ENCODE assay signal across 22 cellular contexts in genomic region chr5:162299793-162300192, GRCh38.
DNase-seq lines count a peak whose midpoint lies in the region; ATAC-seq, FAIRE-seq and TF ChIP-seq lines count a peak whose summit lies in the region.
"Had no signal": no experiment of that assay in that cellular context is flagged by ENCODE, and none has a peak within 500 bp of the region (broad histone marks: within the 10 kb centered on the region; RNA-seq: fewer than 3 reads in every experiment).

No MANE protein-coding gene starts in this region.

- H3K79me1 ChIP-seq in H1 (ENCODE audit: low read depth, low read length) = no peaks in the 10 kb centered on the region
- no peaks in the 10 kb centered on the region for H3K79me1 ChIP-seq in neuronal stem cell (ENCODE audit: low read depth, low read length)

- ATAC-seq in upper lobe of right lung = no peak
- ATAC-seq: CD8-positive, alpha-beta T cell had no signal

- H2BK12ac ChIP-seq in H1 (ENCODE audit: low read depth, low read length) (0 out of 2 replicates have a peak overlapping the region, but pooled peaks have one; percentile 39), neuronal stem cell (ENCODE audit: low read length) (no peak overlapping the region)

- H3K23me2 ChIP-seq in H1 (ENCODE audit: low read depth, low read length) = no peaks in the 10 kb centered on the region

- no peak for DNase-seq in H1 (ENCODE audit: low read depth in 1 of 2, low spot score in 2 of 2)
- DNase-seq in neuronal stem cell (ENCODE audit: low spot score) = no peak
- peak; percentile 29 for DNase-seq in upper lobe of right lung
- DNase-seq in LoVo (ENCODE audit: low spot score) = no peak
- no peak for DNase-seq in stimulated activated CD4-positive, alpha-beta T cell treated with anti-CD3 and anti-CD28 coated beads, Interleukin-2, amount 100 ng/mL, for 48 hours
- DNase-seq in type B pancreatic cell (ENCODE audit: extremely low spot score, unreplicated experiment) = no peak
- DNase-seq: 8988T; ACHN; BE2C; C1 segment of cervical spinal cord; Caco-2; Calu3; CD4-positive, CD25-positive, alpha-beta regulatory T cell; CD8-positive, alpha-beta T cell; DMS79 treated with DMSO at 0.1 percent for 48 hours; GF-D8 had no signal

- H4K20me1 ChIP-seq in H1 (replicated peaks in 1 of 2; ENCODE audit: control insufficient read depth in 1 of 2, insufficient read depth in 2 of 2, low read length in 2 of 2) = no peaks in the 10 kb centered on the region
- H4K20me1 ChIP-seq: BLaER1 had no signal

- no CpG with 5 or more reads among the region's 2 CpGs for WGBS in H1 (ENCODE audit: extremely low coverage in 1 of 2, insufficient coverage in 1 of 2, insufficient read length in 1 of 2, insufficient replicate concordance in 2 of 2, low coverage in 1 of 2, low lambda C conversion rate in 2 of 2, missing lambda C conversion rate in 1 of 2), 2 experiments
- WGBS in neuronal stem cell (ENCODE audit: extremely low coverage in 2 of 2, insufficient read length in 2 of 2, insufficient replicate concordance in 1 of 2), 2 donors = no CpG with 5 or more reads among the region's 2 CpGs

- H3K14ac ChIP-seq in H1 (ENCODE audit: insufficient read length) = no peak overlapping the region
- H3K14ac ChIP-seq in neuronal stem cell (ENCODE audit: low read length) = peak overlapping the region; percentile 21

- intact Hi-C loops in upper lobe of right lung (cut with DNase I) = no loop called here

- H2BK5ac ChIP-seq in H1 (ENCODE audit: low read depth, low read length) = 0 out of 2 replicates have a peak overlapping the region, but pooled peaks have one; percentile 24
- H2BK5ac ChIP-seq in neuronal stem cell (ENCODE audit: low read length) = no peak overlapping the region

- no peak overlapping the region for H2BK20ac ChIP-seq in H1 (ENCODE audit: low read length)

- no peak overlapping the region for H3K27ac Mint-ChIP-seq in type B pancreatic cell
- H3K27ac Mint-ChIP-seq: CD14-positive monocyte; CD4-positive, CD25-positive, alpha-beta regulatory T cell; CD8-positive, alpha-beta T cell had no signal

- H3K9ac ChIP-seq in H1 (replicated peaks in 1 of 4; ENCODE audit: extremely low read depth in 1 of 4, low read depth in 3 of 4, low read length in 3 of 4) = no peak overlapping the region
- no peak overlapping the region for H3K9ac ChIP-seq in neuronal stem cell (ENCODE audit: low read depth, low read length, poor library complexity)
- H3K9ac ChIP-seq: BLaER1 had no signal

- no peak overlapping the region for H4K5ac ChIP-seq in H1 (ENCODE audit: insufficient read length, low read depth, low read length)

- H3K4me1 ChIP-seq in H1 (replicated peaks in 1 of 4; ENCODE audit: control insufficient read depth in 3 of 4, insufficient read depth in 4 of 4, low read length in 3 of 4) (no peaks in the 10 kb centered on the region), neuronal stem cell (ENCODE audit: control insufficient read depth in 2 of 2, insufficient read depth in 1 of 2, low read depth in 1 of 2, low read length in 2 of 2) (no peaks in the 10 kb centered on the region), upper lobe of right lung (no peaks in the 10 kb centered on the region)
- H3K4me1 ChIP-seq: BE2C, BLaER1, Caco-2 had no signal

- no peak overlapping the region for H3K27ac ChIP-seq in H1 (ENCODE audit: low read depth, low read length)
- no peak overlapping the region for H3K27ac ChIP-seq in neuronal stem cell (replicated peaks; ENCODE audit: low read length)
- H3K27ac ChIP-seq in upper lobe of right lung = no peak overlapping the region
- H3K27ac ChIP-seq: BLaER1 had no signal

- no peak for TF ChIP-seq RAD21 in H1 (IDR thresholded peaks at IDR 0.05 in 1 of 2, conservative IDR thresholded peaks at IDR 0.05 in 1 of 2; ENCODE audit: low read depth in 2 of 2, low read length in 2 of 2)

- no peaks in the 10 kb centered on the region for H3K9me3 ChIP-seq in H1 (ENCODE audit: insufficient read depth in 2 of 2, low read depth in 1 of 2, low read length in 1 of 2)
- H3K9me3 ChIP-seq in neuronal stem cell (replicated peaks in 1 of 2; ENCODE audit: control insufficient read depth in 2 of 2, insufficient read depth in 1 of 2, low read depth in 1 of 2, low read length in 2 of 2) = no peaks in the 10 kb centered on the region
- no peaks in the 10 kb centered on the region for H3K9me3 ChIP-seq in upper lobe of right lung
- H3K9me3 ChIP-seq: BE2C, Caco-2 had no signal

- CTCF ChIA-PET in H1 (lab: Charles Lee; ENCODE audit: partially characterized antibody) = no interaction called here

- H3K4me3 Mint-ChIP-seq in type B pancreatic cell = no peak overlapping the region
- H3K4me3 Mint-ChIP-seq: CD14-positive monocyte; CD4-positive, CD25-positive, alpha-beta regulatory T cell; CD8-positive, alpha-beta T cell had no signal

- no peak for FAIRE-seq in H1 (lab: Jason Lieb, UNC)
- FAIRE-seq: A204.1, D721Med, G401.6, GM12891 had no signal

- H3K23ac ChIP-seq in H1 (ENCODE audit: insufficient read length) (no peak overlapping the region), neuronal stem cell (ENCODE audit: low read depth, low read length, poor library complexity) (peak overlapping the region; percentile 46)

- H2AK5ac ChIP-seq in H1 (ENCODE audit: low read depth, low read length) (no peak overlapping the region), neuronal stem cell (ENCODE audit: low read depth, low read length) (no peak overlapping the region)

- H2BK15ac ChIP-seq in H1 (ENCODE audit: low read length) = no peak overlapping the region
- no peak overlapping the region for H2BK15ac ChIP-seq in neuronal stem cell (ENCODE audit: low read length)

- no peak overlapping the region for H3K4ac ChIP-seq in H1 (replicated peaks; ENCODE audit: insufficient read length, low read depth, low read length)
- no peak overlapping the region for H3K4ac ChIP-seq in neuronal stem cell (ENCODE audit: low read length)

- TF ChIP-seq CTCF in H1 (IDR thresholded peaks at IDR 0.05; ENCODE audit: control extremely low read depth in 1 of 3, insufficient read depth in 1 of 3, low read depth in 1 of 3, low read length in 3 of 3) (no peak), upper lobe of right lung (IDR thresholded peaks at IDR 0.05) (no peak), type B pancreatic cell (conservative IDR thresholded peaks at IDR 0.05) (no peak)

- H3K27me3 Mint-ChIP-seq in type B pancreatic cell = no peaks in the 10 kb centered on the region
- H3K27me3 Mint-ChIP-seq: CD4-positive, CD25-positive, alpha-beta regulatory T cell had no signal

- H4K91ac ChIP-seq in H1 (replicated peaks; ENCODE audit: insufficient read length, low read length) (no peak overlapping the region), neuronal stem cell (ENCODE audit: low read depth, low read length, poor library complexity) (no peak overlapping the region)

- no peaks in the 10 kb centered on the region for H3K79me2 ChIP-seq in H1 (ENCODE audit: control insufficient read depth in 1 of 2, insufficient read depth in 2 of 2, low read length in 2 of 2)

- H2AFZ ChIP-seq in H1 (ENCODE audit: low read length) (no peak overlapping the region), neuronal stem cell (ENCODE audit: low read length) (no peak overlapping the region)

- H3K27me3 ChIP-seq in H1 (replicated peaks in 1 of 4; ENCODE audit: control insufficient read depth in 3 of 4, extremely low read depth in 1 of 4, insufficient read depth in 3 of 4, low read length in 3 of 4) (no peaks in the 10 kb centered on the region), neuronal stem cell (ENCODE audit: control insufficient read depth in 3 of 3, insufficient read depth in 3 of 3, low read depth in 1 of 3, low read length in 3 of 3) (no peaks in the 10 kb centered on the region), upper lobe of right lung (no peaks in the 10 kb centered on the region)
- H3K27me3 ChIP-seq: BE2C, BLaER1 had no signal

- H3K18ac ChIP-seq in H1 (ENCODE audit: extremely low read depth, low read length) = no peak overlapping the region
- peak overlapping the region; percentile 33 for H3K18ac ChIP-seq in neuronal stem cell (ENCODE audit: low read length)

- H3K36me3 Mint-ChIP-seq in type B pancreatic cell = no peaks in the 10 kb centered on the region
- H3K36me3 Mint-ChIP-seq: CD14-positive monocyte; CD4-positive, CD25-positive, alpha-beta regulatory T cell; CD8-positive, alpha-beta T cell had no signal

- no peak overlapping the region for H3K56ac ChIP-seq in H1 (replicated peaks; ENCODE audit: insufficient read length, low read depth, low read length)

- peaks cover 0 to 2% (median 0%) of the 10 kb centered on the region in 4 experiments; a peak in 1 of 8 replicates for H3K36me3 ChIP-seq in H1 (ENCODE audit: control insufficient read depth in 2 of 4, insufficient read depth in 4 of 4, low read length in 3 of 4)
- no peaks in the 10 kb centered on the region for H3K36me3 ChIP-seq in neuronal stem cell (replicated peaks in 1 of 2; ENCODE audit: control insufficient read depth in 2 of 2, insufficient read depth in 2 of 2, low read length in 2 of 2)
- no peaks in the 10 kb centered on the region for H3K36me3 ChIP-seq in upper lobe of right lung
- H3K36me3 ChIP-seq: BE2C, BLaER1 had no signal

- no peak for TF ChIP-seq EP300 in H1 (IDR thresholded peaks at IDR 0.05; ENCODE audit: borderline replicate concordance in 1 of 2, low read depth in 2 of 2, low read length in 2 of 2)

- POLR2A ChIA-PET in H1 (lab: Charles Lee; ENCODE audit: partially characterized antibody) = no interaction called here

- no peak for TF ChIP-seq POLR2A in H1 (IDR thresholded peaks at IDR 0.05; ENCODE audit: control extremely low read depth in 1 of 2, low read depth in 2 of 2, low read length in 2 of 2)

- H3K4me3 ChIP-seq in H1 (ENCODE audit: extremely low read depth in 1 of 4, insufficient read depth in 2 of 4, low read depth in 3 of 4, low read length in 4 of 4) (no peak overlapping the region), neuronal stem cell (ENCODE audit: low read length in 2 of 2) (no peak overlapping the region), upper lobe of right lung (no peak overlapping the region)
- H3K4me3 ChIP-seq: BLaER1 had no signal

- peaks cover 6% of the 10 kb centered on the region for H3K9me3 Mint-ChIP-seq in type B pancreatic cell

- no peak overlapping the region for H2BK120ac ChIP-seq in H1 (replicated peaks; ENCODE audit: low read depth, low read length)
- H2BK120ac ChIP-seq in neuronal stem cell (ENCODE audit: low read depth, low read length) = no peak overlapping the region

- H4K8ac ChIP-seq in H1 (ENCODE audit: extremely low read depth, insufficient read depth, low read length) = no peak overlapping the region
- H4K8ac ChIP-seq in neuronal stem cell (ENCODE audit: low read depth, low read length) = no peak overlapping the region

- H3K4me2 ChIP-seq in H1 (ENCODE audit: insufficient read depth in 1 of 2, low read depth in 2 of 2, low read length in 2 of 2) (no peak overlapping the region), neuronal stem cell (ENCODE audit: insufficient read depth, low read length, poor library complexity, severe bottlenecking) (no peak overlapping the region)
- H3K4me2 ChIP-seq: BLaER1 had no signal

- H3K4me1 Mint-ChIP-seq in type B pancreatic cell (ENCODE audit: unreplicated experiment) = no peaks in the 10 kb centered on the region
- H3K4me1 Mint-ChIP-seq: CD14-positive monocyte; CD4-positive, CD25-positive, alpha-beta regulatory T cell had no signal

TF ChIP-seq in H1, 55 proteins besides CTCF, POLR2A, EP300 and RAD21 (continues in another document):
- TF ChIP-seq NANOG (IDR thresholded peaks at IDR 0.05; ENCODE audit: insufficient read depth, low read depth, low read length, poor library complexity, severe bottlenecking) (no peak), SP1 (IDR thresholded peaks at IDR 0.05; ENCODE audit: low read depth, low read length) (no peak), JUND (IDR thresholded peaks at IDR 0.05; ENCODE audit: low read length) (no peak)
